22 cellular contexts compared by ENCODE assay signal in genomic region chr3:14484741-14485140, GRCh38. TPM values are rescaled to one million over a fixed set of nuclear protein-coding genes. Genes with fewer than 3 reads are reported as not detected.
"Had no signal": no experiment of that assay in that cellular context is flagged by ENCODE, and none has a peak within 500 bp of the region (broad histone marks: within the 10 kb centered on the region; RNA-seq: fewer than 3 reads in every experiment).

No MANE protein-coding gene starts in this region.

- H3K27me3 ChIP-seq: adrenal gland, colonic mucosa, dorsolateral prefrontal cortex, esophagus muscularis mucosa, hepatocyte, tibial artery had no signal

- H3K27ac Mint-ChIP-seq: activated naive CD8-positive, alpha-beta T cell; WTC11 had no signal

- H3K4me3 Mint-ChIP-seq: activated naive CD8-positive, alpha-beta T cell; activated T-cell treated with anti-CD3 and anti-CD28 coated beads, Interleukin-2, amount 50 U/mL, for 72 hours; immature natural killer cell; neural crest cell; stimulated activated naive CD8-positive, alpha-beta T cell treated with anti-CD3 and anti-CD28 coated beads, Interleukin-15, amount 100 ng/mL, for 72 hours; WTC11 had no signal

- H3K9me3 Mint-ChIP-seq: activated T-cell treated with anti-CD3 and anti-CD28 coated beads, Interleukin-2, amount 50 U/mL, for 72 hours; immature natural killer cell; neural crest cell; stimulated activated naive CD8-positive, alpha-beta T cell treated with anti-CD3 and anti-CD28 coated beads, Interleukin-15, amount 100 ng/mL, for 72 hours; WTC11 had no signal

- H3K4me1 Mint-ChIP-seq: immature natural killer cell; neural crest cell; stimulated activated naive CD8-positive, alpha-beta T cell treated with anti-CD3 and anti-CD28 coated beads, Interleukin-15, amount 100 ng/mL, for 72 hours had no signal

- H3K36me3 ChIP-seq: colonic mucosa had no signal

- DNase-seq: activated CD4-positive, alpha-beta T cell treated with anti-CD3 and anti-CD28 coated beads, Interleukin-2, amount 50 U/mL, for 4 hours; activated gamma-delta T cell treated with Interleukin-2 at 50 U/mL for 16 hours; activated T-cell treated with anti-CD3 and anti-CD28 coated beads, Interleukin-2, amount 50 U/mL, for 72 hours; adrenal gland; central memory CD4-positive, alpha-beta T cell; colonic mucosa; dorsolateral prefrontal cortex; glutamatergic neuron; immature natural killer cell; kidney glomerular epithelial cell; mesenchymal stem cell; retina; stimulated activated CD4-positive, alpha-beta T cell treated with anti-CD3 and anti-CD28 coated beads, Interleukin-4, amount 100 ng/mL, for 24 hours; stimulated activated naive CD8-positive, alpha-beta T cell treated with anti-CD3 and anti-CD28 coated beads, Interleukin-15, amount 100 ng/mL, for 72 hours; T1000; tibial artery had no signal

- H3K4me3 ChIP-seq: adrenal gland, colonic mucosa, dorsolateral prefrontal cortex, esophagus muscularis mucosa, hepatocyte, tibial artery had no signal

- ATAC-seq: activated T-cell treated with anti-CD3 and anti-CD28 coated beads, Interleukin-2, amount 50 U/mL, for 72 hours; stimulated activated naive CD8-positive, alpha-beta T cell treated with anti-CD3 and anti-CD28 coated beads, Interleukin-15, amount 100 ng/mL, for 72 hours; WTC11 had no signal

- H3K4me1 ChIP-seq: colonic mucosa had no signal

- H3K9me3 ChIP-seq: adrenal gland, colonic mucosa, esophagus muscularis mucosa, tibial artery had no signal

- H3K27me3 Mint-ChIP-seq: activated naive CD8-positive, alpha-beta T cell; stimulated activated naive CD8-positive, alpha-beta T cell treated with anti-CD3 and anti-CD28 coated beads, Interleukin-15, amount 100 ng/mL, for 72 hours had no signal

- H3K27ac ChIP-seq: adrenal gland, colonic mucosa, esophagus muscularis mucosa, hepatocyte, tibial artery had no signal

RNA-seq across cellular contexts. Expression of gene GRIP2, which starts 55.4 kb away (rescaled TPM):
- total RNA-seq: mononuclear cell had no signal
